8 cellular contexts compared by ENCODE assay signal in genomic region chr17:78780852-78781338, GRCh38. TPM values are rescaled to one million over a fixed set of nuclear protein-coding genes. Genes with fewer than 3 reads are reported as not detected.
A peak's percentile ranks its signal among the peaks of the same experiment; 100 is the strongest.
DNase-seq lines count a peak whose midpoint lies in the region; ATAC-seq and TF ChIP-seq lines count a peak whose summit lies in the region.

No MANE protein-coding gene starts in this region.

- H3K27me3 ChIP-seq in Panc1 (ENCODE audit: control insufficient read depth, insufficient read depth, low read length) (no peaks in the 10 kb centered on the region), neural cell (ENCODE audit: insufficient read depth, low read depth, low read length) (no peaks in the 10 kb centered on the region)

- no TSS peak for BruUV-seq in Panc1 (replicated peaks; lab: Mats Ljungman, UMichigan)

- H3K4me3 ChIP-seq in Panc1 (ENCODE audit: low read depth in 2 of 2, low read length in 2 of 2) (peak overlapping the region; percentile 47 to 65), neural cell (ENCODE audit: low read length) (peak overlapping the region; percentile 76)

- H4K20me1 ChIP-seq in neural cell (ENCODE audit: insufficient read depth): no peaks in the 10 kb centered on the region

- peaks cover 46% of the 10 kb centered on the region for H3K4me1 Mint-ChIP-seq in dendritic cell treated with granulocyte-macrophage colony-stimulating factor and Interleukin-4, amounts not matched to agents 40 ng/mL and 50 ng/mL, for 4 days (ENCODE audit: low read depth)

- H3K9me3 ChIP-seq in Panc1 (ENCODE audit: control insufficient read depth, insufficient read depth, low read depth, low read length) (no peaks in the 10 kb centered on the region), neural cell (ENCODE audit: low read length) (no peaks in the 10 kb centered on the region)

- in situ Hi-C loops in Panc1 (cut with HindIII; ENCODE audit: low pct_unique_long_range_greater_than_20kb, low sequenced_read_pairs): no loop called here

- H3K27me3 Mint-ChIP-seq in dendritic cell treated with granulocyte-macrophage colony-stimulating factor and Interleukin-4, amounts not matched to agents 40 ng/mL and 50 ng/mL, for 4 days: no peaks in the 10 kb centered on the region

- peaks cover 27% of the 10 kb centered on the region for H3K79me2 ChIP-seq in neural cell (replicated peaks; ENCODE audit: insufficient read depth, low read length)

- peaks cover 12% of the 10 kb centered on the region for H3K4me1 ChIP-seq in Panc1 (ENCODE audit: control insufficient read depth, insufficient read depth, low read length)

- peak overlapping the region; percentile 95 for H3K27ac ChIP-seq in C4-2B
- H3K27ac ChIP-seq in Panc1 (ENCODE audit: low read length): peak overlapping the region; percentile 79
- H3K27ac ChIP-seq in neural cell (ENCODE audit: low read length): no peak overlapping the region

- no peak overlapping the region for H2AFZ ChIP-seq in neural cell (ENCODE audit: low read depth, low read length)

- TF ChIP-seq CTCF in C4-2B (conservative IDR thresholded peaks at IDR 0.05) (no peak), Panc1 (IDR thresholded peaks at IDR 0.05) (no peak), neural cell (IDR thresholded peaks at IDR 0.05; ENCODE audit: poor library complexity, severe bottlenecking) (no peak)

- CTCF ChIA-PET in Panc1 (lab: Charles Lee): no interaction called here

- POLR2A ChIA-PET in Panc1 (lab: Charles Lee): no interaction called here

- no peaks in the 10 kb centered on the region; the same call in 1 of the 2 replicates for H3K36me3 ChIP-seq in Panc1 (ENCODE audit: control insufficient read depth, insufficient read depth, low read length)
- no peaks in the 10 kb centered on the region for H3K36me3 ChIP-seq in neural cell (ENCODE audit: insufficient read depth, low read length)

- no peak for TF ChIP-seq RAD21 in neural cell (conservative IDR thresholded peaks at IDR 0.05)

- peak overlapping the region; percentile 85 for H3K4me2 ChIP-seq in neural cell (ENCODE audit: low read length)

- peak overlapping the region; percentile 79 for H3K4me3 Mint-ChIP-seq in dendritic cell treated with granulocyte-macrophage colony-stimulating factor and Interleukin-4, amounts not matched to agents 40 ng/mL and 50 ng/mL, for 4 days

- no peaks in the 10 kb centered on the region for H3K9me2 ChIP-seq in neural cell (ENCODE audit: insufficient read depth, low read length)

- ATAC-seq in Panc1 (no peak), GM21529 (IDR thresholded peaks at IDR 0.05; ENCODE audit: unreplicated experiment) (no peak), HG02938 (IDR thresholded peaks at IDR 0.05; ENCODE audit: unreplicated experiment) (no peak)

- no peaks in the 10 kb centered on the region for H3F3A ChIP-seq in neural cell (ENCODE audit: insufficient read depth, low read length, poor library complexity, severe bottlenecking)

- peak overlapping the region; percentile 78 for H3K9ac ChIP-seq in neural cell (ENCODE audit: low read length)

- no peaks in the 10 kb centered on the region for H3K9me3 Mint-ChIP-seq in dendritic cell treated with granulocyte-macrophage colony-stimulating factor and Interleukin-4, amounts not matched to agents 40 ng/mL and 50 ng/mL, for 4 days

- peaks cover 22% of the 10 kb centered on the region for H3K36me3 Mint-ChIP-seq in dendritic cell treated with granulocyte-macrophage colony-stimulating factor and Interleukin-4, amounts not matched to agents 40 ng/mL and 50 ng/mL, for 4 days (ENCODE audit: low read depth)

- no peak for TF ChIP-seq EP300 in neural cell (conservative IDR thresholded peaks at IDR 0.05; ENCODE audit: poor library complexity, severe bottlenecking)

- intact Hi-C loops in Panc1 (cut with micrococcal nuclease; ENCODE audit: unreplicated experiment): no loop called here
- intact Hi-C loops in dendritic cell treated with granulocyte-macrophage colony-stimulating factor and Interleukin-4, amounts not matched to agents 40 ng/mL and 50 ng/mL, for 4 days (cut with micrococcal nuclease): loop anchor here (5.0 kb wide), 1 partner anchor 34 kb away; no protein-coding TSS in a partner anchor

- no peak for DNase-seq in Panc1 (ENCODE audit: low read depth, low spot score)
- DNase-seq in NCI-H1105 (lab: John Stamatoyannopoulos, UW): no peak
- no peak for DNase-seq in NCI-H2107 (lab: John Stamatoyannopoulos, UW)

- peak overlapping the region; percentile 89 for H3K27ac Mint-ChIP-seq in dendritic cell treated with granulocyte-macrophage colony-stimulating factor and Interleukin-4, amounts not matched to agents 40 ng/mL and 50 ng/mL, for 4 days

TF ChIP-seq in neural cell, 6 proteins besides CTCF, POLR2A, EP300 and RAD21:
- TF ChIP-seq SMC3 (conservative IDR thresholded peaks at IDR 0.05; ENCODE audit: poor library complexity) (no peak), TAF1 (IDR thresholded peaks at IDR 0.05; ENCODE audit: low read depth) (no peak), MXI1 (conservative IDR thresholded peaks at IDR 0.05; ENCODE audit: poor library complexity, severe bottlenecking) (no peak), POLR2AphosphoS5 (IDR thresholded peaks at IDR 0.05) (no peak), EZH2 (IDR thresholded peaks at IDR 0.05; ENCODE audit: borderline replicate concordance, insufficient read depth, low read length, poor library complexity, severe bottlenecking) (no peak)
- TF ChIP-seq, protein P1, sequence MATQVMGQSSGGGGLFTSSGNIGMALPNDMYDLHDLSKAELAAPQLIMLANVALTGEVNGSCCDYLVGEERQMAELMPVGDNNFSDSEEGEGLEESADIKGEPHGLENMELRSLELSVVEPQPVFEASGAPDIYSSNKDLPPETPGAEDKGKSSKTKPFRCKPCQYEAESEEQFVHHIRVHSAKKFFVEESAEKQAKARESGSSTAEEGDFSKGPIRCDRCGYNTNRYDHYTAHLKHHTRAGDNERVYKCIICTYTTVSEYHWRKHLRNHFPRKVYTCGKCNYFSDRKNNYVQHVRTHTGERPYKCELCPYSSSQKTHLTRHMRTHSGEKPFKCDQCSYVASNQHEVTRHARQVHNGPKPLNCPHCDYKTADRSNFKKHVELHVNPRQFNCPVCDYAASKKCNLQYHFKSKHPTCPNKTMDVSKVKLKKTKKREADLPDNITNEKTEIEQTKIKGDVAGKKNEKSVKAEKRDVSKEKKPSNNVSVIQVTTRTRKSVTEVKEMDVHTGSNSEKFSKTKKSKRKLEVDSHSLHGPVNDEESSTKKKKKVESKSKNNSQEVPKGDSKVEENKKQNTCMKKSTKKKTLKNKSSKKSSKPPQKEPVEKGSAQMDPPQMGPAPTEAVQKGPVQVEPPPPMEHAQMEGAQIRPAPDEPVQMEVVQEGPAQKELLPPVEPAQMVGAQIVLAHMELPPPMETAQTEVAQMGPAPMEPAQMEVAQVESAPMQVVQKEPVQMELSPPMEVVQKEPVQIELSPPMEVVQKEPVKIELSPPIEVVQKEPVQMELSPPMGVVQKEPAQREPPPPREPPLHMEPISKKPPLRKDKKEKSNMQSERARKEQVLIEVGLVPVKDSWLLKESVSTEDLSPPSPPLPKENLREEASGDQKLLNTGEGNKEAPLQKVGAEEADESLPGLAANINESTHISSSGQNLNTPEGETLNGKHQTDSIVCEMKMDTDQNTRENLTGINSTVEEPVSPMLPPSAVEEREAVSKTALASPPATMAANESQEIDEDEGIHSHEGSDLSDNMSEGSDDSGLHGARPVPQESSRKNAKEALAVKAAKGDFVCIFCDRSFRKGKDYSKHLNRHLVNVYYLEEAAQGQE (IDR thresholded peaks at IDR 0.05; ENCODE audit: borderline replicate concordance): no peak
TF ChIP-seq in neural cell: peak in this region for 0.

RNA-seq across cellular contexts. Expression of gene CYTH1, which starts 1.2 kb away (rescaled TPM):
- total RNA-seq in Panc1 (2021; ENCODE audit: unreplicated experiment): 46.7 TPM
- polyA plus RNA-seq in Panc1 (2012; ENCODE audit: insufficient read length): 35.3 TPM
- polyA plus RNA-seq in neural cell: 120 and 131 TPM in 2 replicates
- polyA minus RNA-seq in neural cell: 99.0 and 99.1 TPM in 2 replicates

RNA-seq across cellular contexts. Expression of gene USP36, which starts 59.7 kb away (rescaled TPM):
- 113 TPM for total RNA-seq in Panc1 (2021; ENCODE audit: unreplicated experiment)
- 60.8 TPM for polyA plus RNA-seq in Panc1 (2012; ENCODE audit: insufficient read length)
- 12.8 and 14.4 TPM in 2 replicates for polyA plus RNA-seq in neural cell
- polyA minus RNA-seq in neural cell: 17.1 and 22.4 TPM in 2 replicates
